ENCODE assay signal across 19 cellular contexts in the genomic region with DNA sequence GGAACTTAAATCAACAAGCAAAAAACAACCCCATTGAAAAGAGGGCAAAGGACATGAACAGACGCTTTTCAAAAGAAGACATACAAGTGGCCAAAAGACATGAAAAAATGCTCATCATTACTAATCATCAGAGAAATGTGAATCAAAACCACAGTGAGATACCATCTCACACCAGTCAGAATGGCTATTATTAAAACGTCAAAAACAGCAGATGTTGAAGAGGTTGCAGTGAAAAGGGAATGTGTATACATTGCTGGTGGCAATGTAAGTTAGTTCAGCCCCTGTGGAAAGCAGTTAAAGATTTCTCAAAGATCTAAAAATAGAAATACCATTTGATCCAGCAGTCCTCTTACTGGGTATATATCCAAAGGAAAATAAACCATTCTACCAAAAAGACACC. TPM values are rescaled to one million over a fixed set of nuclear protein-coding genes. Genes with fewer than 3 reads are reported as not detected.
DNase-seq lines count a peak whose midpoint lies in the region; TF ChIP-seq lines count a peak whose summit lies in the region.
"Had no signal": no experiment of that assay in that cellular context is flagged by ENCODE, and none has a peak within 500 bp of the region (broad histone marks: within the 10 kb centered on the region; RNA-seq: fewer than 3 reads in every experiment).

No MANE protein-coding gene starts in this region.

- DNase-seq in ELR (ENCODE audit: low read depth), result peak; percentile 58
- peak; percentile 57 for DNase-seq in M059J (ENCODE audit: low read depth)
- peak; percentile 18 to 36 for DNase-seq in cardiac fibroblast (ENCODE audit: low read depth in 2 of 2)
- DNase-seq in iris pigment epithelial cell (ENCODE audit: low read depth), result peak; percentile 64
- no peak for DNase-seq in posterior cingulate gyrus
- DNase-seq in amygdala (lab: John Stamatoyannopoulos, UW), result no peak
- DNase-seq in medulla oblongata (ENCODE audit: extremely low spot score), result no peak
- no peak for DNase-seq in NCI-H1694 treated with DMSO at 0.1 percent for 48 hours (lab: John Stamatoyannopoulos, UW)
- DNase-seq: ACHN; BE2C; CD4-positive, alpha-beta memory T cell; DMS79 treated with DMSO at 0.1 percent for 48 hours; H7; Kasumi-1; MV-4-11; NCI-H1417 treated with DMSO at 0.1 percent for 48 hours; NCI-H345; NCI-H526 treated with DMSO at 0.1 percent for 48 hours had no signal

- intact Hi-C loops in posterior cingulate gyrus (cut with DNase I), result no loop called here

- TF ChIP-seq CTCF in cardiac fibroblast (IDR thresholded peaks at IDR 0.05; ENCODE audit: low read depth, low read length), result no peak

- no peak overlapping the region for H3K4me3 ChIP-seq in cardiac fibroblast (replicated peaks in 1 of 2; ENCODE audit: low read depth in 2 of 2, low read length in 2 of 2)

RNA-seq across cellular contexts. Expression of a gene that starts 22.6 kb away (rescaled TPM):
- total RNA-seq in M059J (2014; rRNA removed; shearing (Covaris generic)), result 0.02 and 0.12 TPM in 2 replicates
- total RNA-seq: CD4-positive, alpha-beta memory T cell; OCI-LY7 had no signal

Comparison
In these comparisons a context has a peak if more than half of its experiments do, and no peak if none do; other contexts are left out.
1. DNase-seq: peak in ELR (single experiment), M059J (single experiment), cardiac fibroblast (2 of 2) and iris pigment epithelial cell (single experiment); none in posterior cingulate gyrus (0 of 10), amygdala (0 of 56), medulla oblongata (single experiment) and NCI-H1694 treated with DMSO at 0.1 percent for 48 hours (single experiment).